Comparison of ENCODE assay signal across 8 cellular contexts in the genomic region with DNA sequence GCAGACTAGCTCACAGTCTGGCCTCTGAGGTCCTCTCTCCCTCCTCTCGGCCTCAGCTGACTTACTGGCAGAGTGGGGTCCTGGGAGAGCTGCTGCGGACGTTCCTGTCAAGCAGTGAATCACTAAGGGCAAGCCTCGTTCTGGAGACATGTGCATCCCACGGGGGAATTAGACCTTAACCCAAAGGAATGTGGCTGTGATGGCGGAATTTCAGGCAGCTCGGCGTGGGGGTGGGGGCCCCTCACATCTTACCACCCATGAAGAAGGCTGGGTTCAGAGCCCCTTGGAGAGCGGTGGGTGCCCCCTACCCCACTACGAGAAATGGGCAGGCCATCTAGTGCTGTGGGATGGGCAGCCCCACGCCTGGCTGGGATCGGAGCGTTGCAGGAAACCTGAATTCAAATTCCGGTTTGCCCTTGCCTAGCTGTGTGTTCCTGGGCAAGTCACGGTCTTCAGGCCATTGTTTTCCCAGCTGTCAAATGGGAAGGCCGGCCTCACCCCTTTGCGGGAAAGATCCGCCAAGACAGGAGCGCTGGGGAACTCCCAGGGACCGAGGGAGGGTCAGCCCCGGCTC. TPM values are rescaled to one million over a fixed set of nuclear protein-coding genes. Genes with fewer than 3 reads are reported as not detected.
A peak's percentile ranks its signal among the peaks of the same experiment; 100 is the strongest.
DNase-seq lines count a peak whose midpoint lies in the region; ATAC-seq and TF ChIP-seq lines count a peak whose summit lies in the region.

No MANE protein-coding gene starts in this region.

- no peak for TF ChIP-seq CTCF in AG04450 (IDR thresholded peaks at IDR 0.05; ENCODE audit: low read depth, low read length)
- no peak for TF ChIP-seq CTCF in IMR-90 (conservative IDR thresholded peaks at IDR 0.05; ENCODE audit: low read depth, low read length)

- in situ Hi-C loops in IMR-90 (cut with MboI; ENCODE audit: low sequenced_read_pairs): no loop called here

- 44% methylated on average over 6 of the region's 21 CpGs; no CpG with 5 or more reads in 1 of the 2 experiments for WGBS in IMR-90 (ENCODE audit: extremely low coverage in 2 of 2, insufficient read length in 1 of 2), 2 experiments

- peak overlapping the region; percentile 63 for H3K4me3 ChIP-seq in AG04450 (ENCODE audit: low read depth, low read length)
- peak overlapping the region; percentile 25 for H3K4me3 ChIP-seq in IMR-90 (ENCODE audit: insufficient read depth, low read depth, low read length)
- peak overlapping the region; percentile 46 to 60 for H3K4me3 ChIP-seq in duodenal mucosa (ENCODE audit: low read depth in 1 of 2, low read length in 2 of 2)
- H3K4me3 ChIP-seq in mucosa of stomach (ENCODE audit: low read length): peak overlapping the region; percentile 10

- peak overlapping the region; percentile 56 for H2BK120ac ChIP-seq in IMR-90 (ENCODE audit: low read depth, low read length)

- no peaks in the 10 kb centered on the region for H3K36me3 ChIP-seq in IMR-90 (ENCODE audit: control insufficient read depth, insufficient read depth, low read length)
- no peaks in the 10 kb centered on the region for H3K36me3 ChIP-seq in duodenal mucosa (ENCODE audit: control insufficient read depth in 1 of 2, insufficient read depth in 2 of 2, low read length in 2 of 2)
- no peaks in the 10 kb centered on the region for H3K36me3 ChIP-seq in mucosa of stomach (ENCODE audit: control insufficient read depth, insufficient read depth, low read length)

- H4K91ac ChIP-seq in IMR-90 (ENCODE audit: insufficient read depth, low read depth, low read length): peak overlapping the region; percentile 84

- ATAC-seq in IMR-90 (ENCODE audit: low read depth) (peak; percentile 75), HG02870 (IDR thresholded peaks at IDR 0.05; ENCODE audit: unreplicated experiment) (no peak)

- H3K18ac ChIP-seq in IMR-90 (ENCODE audit: low read depth, low read length): peak overlapping the region; percentile 46; the same call in 1 of the 2 replicates

- TF ChIP-seq RAD21 in IMR-90 (IDR thresholded peaks at IDR 0.05; ENCODE audit: low read length): no peak

- H4K5ac ChIP-seq in IMR-90 (ENCODE audit: low read depth, low read length): peak overlapping the region; percentile 32; the same call in 1 of the 2 replicates

- peak overlapping the region; percentile 6; the same call in 1 of the 2 replicates for H3K9ac ChIP-seq in IMR-90 (ENCODE audit: low read depth, low read length)
- H3K9ac ChIP-seq in duodenal mucosa (ENCODE audit: low read depth in 1 of 2, low read length in 2 of 2): peak overlapping the region; percentile 34 to 40
- H3K9ac ChIP-seq in mucosa of stomach (ENCODE audit: low read length): peak overlapping the region; percentile 49

- no peak overlapping the region; the same call in 1 of the 2 replicates for H3K56ac ChIP-seq in IMR-90 (ENCODE audit: extremely low read depth, insufficient read depth, low read length)

- H3K4me1 ChIP-seq in IMR-90 (ENCODE audit: control insufficient read depth, insufficient read depth, low read length) (peaks cover 11% of the 10 kb centered on the region), duodenal mucosa (ENCODE audit: control insufficient read depth in 1 of 2, insufficient read depth in 2 of 2, low read length in 2 of 2) (peaks cover 17 to 30% of the 10 kb centered on the region in 2 donors), mucosa of stomach (ENCODE audit: control insufficient read depth, insufficient read depth, low read length) (peaks cover 13% of the 10 kb centered on the region)

- POLR2A ChIA-PET in AG04450 (lab: Yijun Ruan, JAX): interaction anchor here (0.6 to 2.4 kb wide), 5 partner anchors 13 to 48 kb away, joined by 3 to 11 read pairs (median 3); no protein-coding TSS in a partner anchor
- POLR2A ChIA-PET in IMR-90 (lab: Charles Lee; ENCODE audit: unreplicated experiment): no interaction called here

- H4K20me1 ChIP-seq in IMR-90 (ENCODE audit: insufficient read depth, low read length): no peaks in the 10 kb centered on the region

- peak overlapping the region; percentile 52; the same call in 1 of the 2 replicates for H2AK5ac ChIP-seq in IMR-90 (ENCODE audit: low read depth, low read length)

- H2BK15ac ChIP-seq in IMR-90 (ENCODE audit: low read depth, low read length): peak overlapping the region; percentile 61; the same call in 1 of the 3 replicates

- H2AK9ac ChIP-seq in IMR-90 (replicated peaks; ENCODE audit: low read depth, low read length, poor library complexity): peak overlapping the region; percentile 65

- H3K27ac ChIP-seq in AG04450 (ENCODE audit: low read depth, low read length) (peak overlapping the region; percentile 47), IMR-90 (ENCODE audit: insufficient read depth, low read length) (peak overlapping the region; percentile 8), duodenal mucosa (ENCODE audit: low read depth, low read length) (peak overlapping the region; percentile 60)

- H3K9me3 ChIP-seq in AG04450 (ENCODE audit: control insufficient read depth, insufficient read depth, low read length) (no peaks in the 10 kb centered on the region), IMR-90 (ENCODE audit: control insufficient read depth, insufficient read depth, low read length) (no peaks in the 10 kb centered on the region), duodenal mucosa (ENCODE audit: control insufficient read depth in 1 of 2, low read length in 2 of 2) (no peaks in the 10 kb centered on the region), mucosa of stomach (ENCODE audit: control insufficient read depth, low read length) (no peaks in the 10 kb centered on the region)

- H2BK5ac ChIP-seq in IMR-90 (ENCODE audit: low read depth, low read length, poor library complexity, severe bottlenecking): no peak overlapping the region

- H3K79me1 ChIP-seq in IMR-90 (ENCODE audit: low read depth in 1 of 2, low read length in 2 of 2): no peaks in the 10 kb centered on the region

- intact Hi-C loops in IMR-90 (cut with micrococcal nuclease): loop anchor here (10.0 kb wide), 1 partner anchor 285 kb away; a partner anchor contains a TSS
- intact Hi-C loops in head of caudate nucleus (cut with DNase I): no loop called here

- H3K4me2 ChIP-seq in IMR-90 (ENCODE audit: low read depth, low read length): peak overlapping the region; percentile 70

- CTCF ChIA-PET in AG04450 (lab: Charles Lee) (interaction anchor here (1.4 kb wide), 1 partner anchor 71 kb away, joined by 10 read pairs; no protein-coding TSS in a partner anchor), IMR-90 (lab: Yijun Ruan, JAX) (no interaction called here)

- H3K23ac ChIP-seq in IMR-90 (ENCODE audit: low read depth, low read length): peak overlapping the region; percentile 80; the same call in 1 of the 2 replicates

- DNase-seq in AG04450 (ENCODE audit: low read depth, low spot score): peak; percentile 55
- peak; percentile 88 for DNase-seq in IMR-90
- no peak for DNase-seq in NCI-H524 treated with DMSO at 0.1 percent for 48 hours (lab: John Stamatoyannopoulos, UW)
- DNase-seq in head of caudate nucleus: no peak
- DNase-seq in superior temporal gyrus (ENCODE audit: extremely low spot score): no peak

- peak overlapping the region; percentile 53; the same call in 1 of the 2 replicates for H3K14ac ChIP-seq in IMR-90 (replicated peaks; ENCODE audit: low read depth, low read length)

- no TSS peak for BruUV-seq in IMR-90 (replicated peaks; lab: Mats Ljungman, UMichigan)

- H3K9me1 ChIP-seq in IMR-90 (ENCODE audit: insufficient read depth, low read length): no peaks in the 10 kb centered on the region

- peak overlapping the region; percentile 50 for H2BK20ac ChIP-seq in IMR-90 (ENCODE audit: low read depth, low read length)

- peak overlapping the region; percentile 90 for H2AFZ ChIP-seq in IMR-90 (replicated peaks; ENCODE audit: low read length, poor library complexity)

- peak overlapping the region; percentile 15 to 79; a peak in 3 of 4 replicates for H4K8ac ChIP-seq in IMR-90 (ENCODE audit: low read depth in 2 of 2, low read length in 2 of 2)

- dilution Hi-C loops in IMR-90 (cut with HindIII; ENCODE audit: low sequenced_read_pairs, unreplicated experiment): no loop called here

- TF ChIP-seq POLR2A in IMR-90 (IDR thresholded peaks at IDR 0.05; ENCODE audit: low read depth, low read length): 0 out of 2 replicates have a peak, but pooled peaks have one; percentile 18

- H3K4ac ChIP-seq in IMR-90 (ENCODE audit: low read depth, low read length): peak overlapping the region; percentile 39

- H3K27me3 ChIP-seq in AG04450 (ENCODE audit: control insufficient read depth, insufficient read depth, low read length): no peaks in the 10 kb centered on the region
- 0 out of 2 replicates have a peak, but pooled peaks cover 3% of the 10 kb centered on the region for H3K27me3 ChIP-seq in IMR-90 (ENCODE audit: control insufficient read depth, insufficient read depth, low read length)
- H3K27me3 ChIP-seq in duodenal mucosa (ENCODE audit: control insufficient read depth in 1 of 2, insufficient read depth in 2 of 2, low read length in 2 of 2): peaks cover 11 to 14% of the 10 kb centered on the region in 2 donors
- H3K27me3 ChIP-seq in mucosa of stomach (ENCODE audit: control insufficient read depth, insufficient read depth, low read length): peaks cover 33% of the 10 kb centered on the region

TF ChIP-seq in IMR-90, 13 proteins besides CTCF, POLR2A, EP300 and RAD21:
- TF ChIP-seq BHLHE40 (IDR thresholded peaks at IDR 0.05; ENCODE audit: low read depth, low read length) (peak; percentile 27; the same call in 1 of the 2 replicates), SMC3 (IDR thresholded peaks at IDR 0.05; ENCODE audit: low read depth, low read length) (no peak), MAZ (IDR thresholded peaks at IDR 0.05; ENCODE audit: borderline replicate concordance, low read depth, low read length) (peak; percentile 22; the same call in 1 of the 2 replicates), MXI1 (IDR thresholded peaks at IDR 0.05; ENCODE audit: borderline replicate concordance, low read depth, low read length) (peak; percentile 85; the same call in 1 of the 2 replicates)
- TF ChIP-seq, protein P1, sequence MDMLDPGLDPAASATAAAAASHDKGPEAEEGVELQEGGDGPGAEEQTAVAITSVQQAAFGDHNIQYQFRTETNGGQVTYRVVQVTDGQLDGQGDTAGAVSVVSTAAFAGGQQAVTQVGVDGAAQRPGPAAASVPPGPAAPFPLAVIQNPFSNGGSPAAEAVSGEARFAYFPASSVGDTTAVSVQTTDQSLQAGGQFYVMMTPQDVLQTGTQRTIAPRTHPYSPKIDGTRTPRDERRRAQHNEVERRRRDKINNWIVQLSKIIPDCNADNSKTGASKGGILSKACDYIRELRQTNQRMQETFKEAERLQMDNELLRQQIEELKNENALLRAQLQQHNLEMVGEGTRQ (IDR thresholded peaks at IDR 0.05; ENCODE audit: low read depth, low read length): peak; percentile 43

RNA-seq across cellular contexts. Expression of a gene that starts 0.6 kb away (rescaled TPM):
- polyA plus RNA-seq in AG04450 (2011; rRNA removed) (10.9 and 14.2 TPM in 2 replicates), IMR-90 (2012; rRNA removed) (13.0 and 13.7 TPM in 2 replicates)
- 12.8 and 15.4 TPM in 2 replicates for polyA minus RNA-seq in AG04450 (2011; rRNA and poly(A)+ RNA removed)
- total RNA-seq in IMR-90 (2012; rRNA removed): 4.2 and 5.2 TPM in 2 replicates
- polyA plus RNA-seq in IMR-90 (2012; cell fraction: cytosol; rRNA removed): 10.9 and 20.1 TPM in 2 replicates
- 8.8 and 12.9 TPM in 2 replicates for polyA plus RNA-seq in IMR-90 (2012; cell fraction: nucleus; rRNA removed; ENCODE audit: low replicate concordance)

Comparison
In these comparisons a context has a peak if more than half of its experiments do, and no peak if none do; other contexts are left out.
1. DNase-seq: peak in AG04450 (single experiment) and IMR-90 (single experiment); none in NCI-H524 treated with DMSO at 0.1 percent for 48 hours (single experiment), head of caudate nucleus (0 of 42) and superior temporal gyrus (single experiment).
2. H3K27ac ChIP-seq: peak in every context shown above with its lines; median percentile 60 in duodenal mucosa; 47 in AG04450; 8 in IMR-90.
3. H3K4me3 ChIP-seq: peak in every context shown above with its lines; median percentile 63 in AG04450; 53 in duodenal mucosa; 25 in IMR-90; 10 in mucosa of stomach.
4. Peak in every context shown above with its lines, with median percentiles within 50 percentile points of each other: H3K9ac ChIP-seq.